ENCODE assay signal across 8 cellular contexts in genomic region chr13:30466358-30466714, GRCh38. TPM values are rescaled to one million over a fixed set of nuclear protein-coding genes. Genes with fewer than 3 reads are reported as not detected.
A peak's percentile ranks its signal among the peaks of the same experiment; 100 is the strongest.
DNase-seq lines count a peak whose midpoint lies in the region; ATAC-seq and TF ChIP-seq lines count a peak whose summit lies in the region.

No MANE protein-coding gene starts in this region.

- H3K4me1 ChIP-seq in GM23338 (ENCODE audit: insufficient read depth) = peaks cover 10% of the 10 kb centered on the region; the same call in 1 of the 2 replicates

- H3K9me3 ChIP-seq in iPS-18c (ENCODE audit: control insufficient read depth, insufficient read depth, low read length) = no peaks in the 10 kb centered on the region

- peaks cover 16% of the 10 kb centered on the region; the same call in 1 of the 2 replicates for H3F3A ChIP-seq in GM23338 (replicated peaks; ENCODE audit: low read depth)

- peaks cover 15% of the 10 kb centered on the region for H3K27me3 Mint-ChIP-seq in GM23338 (ENCODE audit: insufficient read depth, low read depth, poor library complexity)
- H3K27me3 Mint-ChIP-seq in T-helper 2 cell treated with Interferon-gamma antibody and Interleukin-4, amounts not matched to agents 5 μg/mL and 100 μg/mL, for 36 hours (ENCODE audit: low read depth) = peaks cover 2% of the 10 kb centered on the region

- H3K9me3 Mint-ChIP-seq in GM23338 = peaks cover 13% of the 10 kb centered on the region
- H3K9me3 Mint-ChIP-seq in T-helper 2 cell treated with Interferon-gamma antibody and Interleukin-4, amounts not matched to agents 5 μg/mL and 100 μg/mL, for 36 hours = no peaks in the 10 kb centered on the region

- H3K27me3 ChIP-seq in GM23338 (ENCODE audit: insufficient read depth) = no peaks in the 10 kb centered on the region

- peak overlapping the region; percentile 46 for H3K4me3 ChIP-seq in AG09309 (ENCODE audit: control insufficient read depth, low read depth, low read length)
- H3K4me3 ChIP-seq in GM23338 = peak overlapping the region; percentile 58
- H3K4me3 ChIP-seq in iPS-18c (ENCODE audit: insufficient read depth, low read depth, low read length) = peak overlapping the region; percentile 59

- TF ChIP-seq CTCF in AG09309 (IDR thresholded peaks at IDR 0.05; ENCODE audit: control insufficient read depth, insufficient read depth, low read depth, low read length, missing control alignments) (no peak), GM23338 (conservative IDR thresholded peaks at IDR 0.05; ENCODE audit: low read depth in 2 of 2) (no peak)

- H3K4me1 Mint-ChIP-seq in GM23338 = peaks cover 14% of the 10 kb centered on the region; the same call in 2 of the 3 replicates
- peaks cover 29% of the 10 kb centered on the region for H3K4me1 Mint-ChIP-seq in T-helper 2 cell treated with Interferon-gamma antibody and Interleukin-4, amounts not matched to agents 5 μg/mL and 100 μg/mL, for 36 hours (ENCODE audit: low read depth)

- H3K36me3 ChIP-seq in GM23338 (ENCODE audit: insufficient read depth) = peaks cover 22% of the 10 kb centered on the region

- H3K79me2 ChIP-seq in GM23338 (replicated peaks; ENCODE audit: insufficient read depth) = peaks cover 32% of the 10 kb centered on the region

- peaks cover 16% of the 10 kb centered on the region; the same call in 1 of the 2 replicates for H4K20me1 ChIP-seq in GM23338 (replicated peaks; ENCODE audit: insufficient read depth)

- H3K36me3 Mint-ChIP-seq in GM23338 (ENCODE audit: low read depth) = peaks cover 36% of the 10 kb centered on the region
- peaks cover 30% of the 10 kb centered on the region for H3K36me3 Mint-ChIP-seq in T-helper 2 cell treated with Interferon-gamma antibody and Interleukin-4, amounts not matched to agents 5 μg/mL and 100 μg/mL, for 36 hours (ENCODE audit: low read depth)

- no peak for DNase-seq in AG09309 (ENCODE audit: low read depth)
- DNase-seq in GM23338 (ENCODE audit: low spot score) = peak; percentile 50
- DNase-seq in T-helper 2 cell treated with Interferon-gamma antibody and Interleukin-4, amounts not matched to agents 5 μg/mL and 100 μg/mL, for 36 hours (ENCODE audit: low spot score) = no peak
- DNase-seq in Ammon's horn (ENCODE audit: low spot score) = no peak
- no peak for DNase-seq in HuH-7 (ENCODE audit: low spot score)
- no peak for DNase-seq in activated CD8-positive, alpha-beta memory T cell treated with anti-CD3 and anti-CD28 coated beads for 24 hours

- H3K27ac ChIP-seq in GM23338 (ENCODE audit: low read depth) = peak overlapping the region; percentile 83

- H3K4me3 Mint-ChIP-seq in GM23338 = peak overlapping the region; percentile 86
- peak overlapping the region; percentile 91 for H3K4me3 Mint-ChIP-seq in T-helper 2 cell treated with Interferon-gamma antibody and Interleukin-4, amounts not matched to agents 5 μg/mL and 100 μg/mL, for 36 hours

- peak; percentile 13 for ATAC-seq in GM23338
- no peak for ATAC-seq in activated CD4-positive, CD25-positive, alpha-beta regulatory T cell treated with anti-CD3 and anti-CD28 coated beads, Interleukin-2, amount 50 U/mL, for 24 hours

- no peak overlapping the region for H2AFZ ChIP-seq in GM23338

- H3K27ac Mint-ChIP-seq in GM23338 = peak overlapping the region; percentile 99
- H3K27ac Mint-ChIP-seq in T-helper 2 cell treated with Interferon-gamma antibody and Interleukin-4, amounts not matched to agents 5 μg/mL and 100 μg/mL, for 36 hours = peak overlapping the region; percentile 99

- no peaks in the 10 kb centered on the region for H3K9me2 ChIP-seq in GM23338 (ENCODE audit: insufficient read depth)

- H3K4me2 ChIP-seq in GM23338 = peak overlapping the region; percentile 82

TF ChIP-seq in GM23338, 12 proteins besides CTCF, POLR2A, EP300 and RAD21 (continues in another document):
- TF ChIP-seq, protein P1, sequence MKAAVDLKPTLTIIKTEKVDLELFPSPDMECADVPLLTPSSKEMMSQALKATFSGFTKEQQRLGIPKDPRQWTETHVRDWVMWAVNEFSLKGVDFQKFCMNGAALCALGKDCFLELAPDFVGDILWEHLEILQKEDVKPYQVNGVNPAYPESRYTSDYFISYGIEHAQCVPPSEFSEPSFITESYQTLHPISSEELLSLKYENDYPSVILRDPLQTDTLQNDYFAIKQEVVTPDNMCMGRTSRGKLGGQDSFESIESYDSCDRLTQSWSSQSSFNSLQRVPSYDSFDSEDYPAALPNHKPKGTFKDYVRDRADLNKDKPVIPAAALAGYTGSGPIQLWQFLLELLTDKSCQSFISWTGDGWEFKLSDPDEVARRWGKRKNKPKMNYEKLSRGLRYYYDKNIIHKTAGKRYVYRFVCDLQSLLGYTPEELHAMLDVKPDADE (IDR thresholded peaks at IDR 0.05) = no peak
- no peak for TF ChIP-seq STAT1 (IDR thresholded peaks at IDR 0.05; ENCODE audit: unreplicated experiment)
- no peak for TF ChIP-seq POLR2AphosphoS5 (IDR thresholded peaks at IDR 0.05; ENCODE audit: low read depth)
- no peak for TF ChIP-seq EZH2phosphoT487 (IDR thresholded peaks at IDR 0.05; ENCODE audit: unreplicated experiment)
- no peak for TF ChIP-seq CREB1 (CRISPR knock-in tag; IDR thresholded peaks at IDR 0.05; ENCODE audit: low read depth)
- TF ChIP-seq JUNB (IDR thresholded peaks at IDR 0.05; ENCODE audit: unreplicated experiment) = no peak
- no peak for TF ChIP-seq ZNF331 (CRISPR knock-in tag; IDR thresholded peaks at IDR 0.05; ENCODE audit: low read depth)
- no peak for TF ChIP-seq EZH2 (IDR thresholded peaks at IDR 0.05; ENCODE audit: low read depth, unreplicated experiment)
- no peak for TF ChIP-seq ZNF114 (CRISPR knock-in tag; IDR thresholded peaks at IDR 0.05)
- TF ChIP-seq, protein P2, sequence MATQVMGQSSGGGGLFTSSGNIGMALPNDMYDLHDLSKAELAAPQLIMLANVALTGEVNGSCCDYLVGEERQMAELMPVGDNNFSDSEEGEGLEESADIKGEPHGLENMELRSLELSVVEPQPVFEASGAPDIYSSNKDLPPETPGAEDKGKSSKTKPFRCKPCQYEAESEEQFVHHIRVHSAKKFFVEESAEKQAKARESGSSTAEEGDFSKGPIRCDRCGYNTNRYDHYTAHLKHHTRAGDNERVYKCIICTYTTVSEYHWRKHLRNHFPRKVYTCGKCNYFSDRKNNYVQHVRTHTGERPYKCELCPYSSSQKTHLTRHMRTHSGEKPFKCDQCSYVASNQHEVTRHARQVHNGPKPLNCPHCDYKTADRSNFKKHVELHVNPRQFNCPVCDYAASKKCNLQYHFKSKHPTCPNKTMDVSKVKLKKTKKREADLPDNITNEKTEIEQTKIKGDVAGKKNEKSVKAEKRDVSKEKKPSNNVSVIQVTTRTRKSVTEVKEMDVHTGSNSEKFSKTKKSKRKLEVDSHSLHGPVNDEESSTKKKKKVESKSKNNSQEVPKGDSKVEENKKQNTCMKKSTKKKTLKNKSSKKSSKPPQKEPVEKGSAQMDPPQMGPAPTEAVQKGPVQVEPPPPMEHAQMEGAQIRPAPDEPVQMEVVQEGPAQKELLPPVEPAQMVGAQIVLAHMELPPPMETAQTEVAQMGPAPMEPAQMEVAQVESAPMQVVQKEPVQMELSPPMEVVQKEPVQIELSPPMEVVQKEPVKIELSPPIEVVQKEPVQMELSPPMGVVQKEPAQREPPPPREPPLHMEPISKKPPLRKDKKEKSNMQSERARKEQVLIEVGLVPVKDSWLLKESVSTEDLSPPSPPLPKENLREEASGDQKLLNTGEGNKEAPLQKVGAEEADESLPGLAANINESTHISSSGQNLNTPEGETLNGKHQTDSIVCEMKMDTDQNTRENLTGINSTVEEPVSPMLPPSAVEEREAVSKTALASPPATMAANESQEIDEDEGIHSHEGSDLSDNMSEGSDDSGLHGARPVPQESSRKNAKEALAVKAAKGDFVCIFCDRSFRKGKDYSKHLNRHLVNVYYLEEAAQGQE (IDR thresholded peaks at IDR 0.05; ENCODE audit: unreplicated experiment) = no peak

RNA-seq across cellular contexts. Expression of gene HMGB1, which starts 0.6 kb away (rescaled TPM):
- total RNA-seq in GM23338 (2014; rRNA removed; shearing (Covaris generic)) = 712 and 727 TPM in 2 replicates
- polyA plus RNA-seq in GM23338 (2016; fragmentation: Nextera tagmentation; extraction: Ambion mirVana) = 2,890 and 2,970 TPM in 2 replicates

RNA-seq across cellular contexts. Expression of gene UBE2L5, which starts 44.0 kb away (rescaled TPM):
- not detected in 2 replicates for total RNA-seq in GM23338 (2014; rRNA removed; shearing (Covaris generic))
- polyA plus RNA-seq in GM23338 (2016; fragmentation: Nextera tagmentation; extraction: Ambion mirVana) = 0.21 TPM in 1 of 2 replicates, not detected in the other
